ENCODE assay signal across 8 cellular contexts in the genomic region with DNA sequence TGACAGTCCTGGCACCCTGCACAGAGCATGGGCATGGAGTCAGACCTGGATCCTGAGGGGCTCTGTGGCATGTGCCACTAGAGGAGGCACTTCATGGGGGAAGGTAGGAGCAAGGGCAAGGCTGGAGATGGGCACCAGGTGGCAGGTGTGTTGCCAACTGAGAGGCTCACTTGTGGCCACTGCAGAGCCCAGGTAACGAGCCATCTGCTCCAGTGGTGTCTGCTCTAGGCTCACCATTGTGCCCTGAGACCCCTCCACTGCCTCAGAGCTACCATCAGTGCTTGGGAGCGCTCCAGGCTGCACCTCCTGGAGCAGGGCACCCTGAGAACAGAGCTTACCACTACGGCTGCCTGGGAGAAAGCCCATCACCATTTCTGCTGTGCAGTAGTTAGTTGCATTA. TPM values are rescaled to one million over a fixed set of nuclear protein-coding genes. Genes with fewer than 3 reads are reported as not detected.
A peak's percentile ranks its signal among the peaks of the same experiment; 100 is the strongest.
DNase-seq lines count a peak whose midpoint lies in the region; ATAC-seq, FAIRE-seq and TF ChIP-seq lines count a peak whose summit lies in the region.

No MANE protein-coding gene starts in this region.

- H3K9me3 ChIP-seq in neuron (ENCODE audit: low read length) = no peaks in the 10 kb centered on the region

- DNase-seq in DMS153 treated with DMSO at 0.1 percent for 48 hours (lab: John Stamatoyannopoulos, UW; ENCODE audit: unreplicated experiment) = peak; percentile 3
- DNase-seq in NCI-H1105 (lab: John Stamatoyannopoulos, UW) = peak; percentile 24
- DNase-seq in bronchial epithelial cell (ENCODE audit: low read depth) = peak; percentile 15
- no peak for DNase-seq in effector CD8-positive, alpha-beta T cell (lab: John Stamatoyannopoulos, UW)
- no peak for DNase-seq in inferior parietal cortex (ENCODE audit: extremely low spot score)
- no peak for DNase-seq in hepatic stellate cell (ENCODE audit: low spot score)

- FAIRE-seq in bronchial epithelial cell (lab: Jason Lieb, UNC) = no peak

- no peak for ATAC-seq in GM18502 (IDR thresholded peaks at IDR 0.05; ENCODE audit: poor library complexity, unreplicated experiment)

- TF ChIP-seq CTCF in bronchial epithelial cell (IDR thresholded peaks at IDR 0.05; ENCODE audit: insufficient read depth, low read length, severe bottlenecking) = peak; percentile 58

- H2AFZ ChIP-seq in neuron (ENCODE audit: low read depth, low read length) = no peak overlapping the region

- H3K4me3 ChIP-seq in bronchial epithelial cell (ENCODE audit: low read depth, low read length) (no peak overlapping the region), neuron (ENCODE audit: low read length) (peak overlapping the region; percentile 73)

- peaks cover 10% of the 10 kb centered on the region for H3K36me3 ChIP-seq in bronchial epithelial cell (ENCODE audit: control insufficient read depth, insufficient read depth, low read length)
- H3K36me3 ChIP-seq in neuron (ENCODE audit: insufficient read depth, low read length) = peaks cover 18% of the 10 kb centered on the region

- H3K4me1 ChIP-seq in neuron (ENCODE audit: insufficient read depth, low read length) = peaks cover 14% of the 10 kb centered on the region

- H3K27me3 ChIP-seq in bronchial epithelial cell (ENCODE audit: control insufficient read depth, insufficient read depth, low read length) = no peaks in the 10 kb centered on the region
- no peaks in the 10 kb centered on the region for H3K27me3 ChIP-seq in neuron (ENCODE audit: insufficient read depth, low read length)

RNA-seq across cellular contexts. Expression of a gene that starts 1.3 kb away (rescaled TPM):
- 4.1 and 6.6 TPM in 2 replicates for total RNA-seq in bronchial epithelial cell

RNA-seq across cellular contexts. Expression of a gene that starts 13.3 kb away (rescaled TPM):
- total RNA-seq in bronchial epithelial cell = 37.9 and 40.7 TPM in 2 replicates

RNA-seq across cellular contexts. Expression of a gene that starts 14.4 kb away (rescaled TPM):
- total RNA-seq in bronchial epithelial cell = 147 and 263 TPM in 2 replicates

RNA-seq across cellular contexts. Expression of a gene that starts 20.5 kb away (rescaled TPM):
- total RNA-seq in bronchial epithelial cell = not detected in 2 replicates

RNA-seq across cellular contexts. Expression of a gene that starts 50.3 kb away (rescaled TPM):
- total RNA-seq in bronchial epithelial cell = 30.5 and 39.8 TPM in 2 replicates

Comparison
In these comparisons a context has a peak if more than half of its experiments do, and no peak if none do; other contexts are left out.
1. DNase-seq: peak in DMS153 treated with DMSO at 0.1 percent for 48 hours (single experiment), NCI-H1105 (single experiment) and bronchial epithelial cell (single experiment); none in effector CD8-positive, alpha-beta T cell (single experiment), inferior parietal cortex (single experiment) and hepatic stellate cell (single experiment).